ENCODE assay signal across 9 cellular contexts in genomic region chr19:7772752-7773291, GRCh38. TPM values are rescaled to one million over a fixed set of nuclear protein-coding genes. Genes with fewer than 3 reads are reported as not detected.
DNase-seq lines count a peak whose midpoint lies in the region; ATAC-seq, FAIRE-seq and TF ChIP-seq lines count a peak whose summit lies in the region.
"Had no signal": no experiment of that assay in that cellular context is flagged by ENCODE, and none has a peak within 500 bp of the region (broad histone marks: within the 10 kb centered on the region; RNA-seq: fewer than 3 reads in every experiment).

No MANE protein-coding gene starts in this region.

- H3K27ac ChIP-seq in OCI-LY3 (ENCODE audit: low read length): no peak overlapping the region
- H3K27ac ChIP-seq in GM12878 (ENCODE audit: control insufficient read depth, insufficient read depth): no peak overlapping the region

- H2AFZ ChIP-seq in OCI-LY3 (ENCODE audit: low read depth, low read length) (no peak overlapping the region), GM12878 (ENCODE audit: control insufficient read depth, low read depth, low read length) (peak overlapping the region; percentile 50)

- H3K4me3 ChIP-seq in OCI-LY3 (ENCODE audit: low read length) (no peak overlapping the region), GM12878 (no peak overlapping the region)

- H4K20me1 ChIP-seq in OCI-LY3 (ENCODE audit: insufficient read depth, low read length): no peaks in the 10 kb centered on the region
- H4K20me1 ChIP-seq in GM12878 (ENCODE audit: control insufficient read depth, insufficient read depth): no peaks in the 10 kb centered on the region

- DNase-seq in GM20000 (ENCODE audit: low spot score) (peak; percentile 67), GM12878 (ENCODE audit: low read depth, low spot score) (peak; percentile 68), HEK293T (ENCODE audit: extremely low spot score) (no peak), 8988T (no peak)
- peak; percentile 19 to 40 (median 25) for DNase-seq in stimulated activated CD4-positive, alpha-beta T cell treated with anti-CD3 and anti-CD28 coated beads, TNF-alpha, amount 100 ng/mL, for 48 hours (ENCODE audit: low read depth in 3 of 3)

- no peak for TF ChIP-seq POLR2A in GM12878 (IDR thresholded peaks at IDR 0.05; ENCODE audit: low read depth, low read length)

- in situ Hi-C loops in GM12878 (cut with MboI): no loop called here

- H3K36me3 ChIP-seq in OCI-LY3 (replicated peaks; ENCODE audit: low read depth, low read length) (no peaks in the 10 kb centered on the region), GM12878 (ENCODE audit: control insufficient read depth in 2 of 2, insufficient read depth in 2 of 2, low read length in 1 of 2) (no peaks in the 10 kb centered on the region)

- ATAC-seq in GM12878: peak; percentile 97
- no peak for ATAC-seq in HG03095 (IDR thresholded peaks at IDR 0.05; ENCODE audit: unreplicated experiment)

- intact Hi-C loops in GM12878 (cut with micrococcal nuclease; ENCODE audit: unreplicated experiment): loop anchor here (1.0 kb wide), 2 partner anchors 26 to 71 kb away; partner anchors contain the start of gene FCER2

- RAD21 ChIA-PET in GM12878 (lab: Charles Lee; ENCODE audit: unreplicated experiment): interaction anchor here (3.1 kb wide), 1 partner anchor 67 kb away, joined by 9 read pairs; no protein-coding TSS in a partner anchor

- peak; percentile 62 to 80; a peak in 3 of 4 replicates for TF ChIP-seq EP300 in GM12878 (IDR thresholded peaks at IDR 0.05; ENCODE audit: borderline replicate concordance in 1 of 2, control insufficient read depth in 1 of 2, low read depth in 2 of 2, low read length in 2 of 2)

- H3K79me2 ChIP-seq in OCI-LY3 (ENCODE audit: low read length) (no peaks in the 10 kb centered on the region), GM12878 (ENCODE audit: control insufficient read depth, insufficient read depth, low read length) (no peaks in the 10 kb centered on the region)

- 21% methylated on average over 8 of the region's 8 CpGs for WGBS in GM12878 (ENCODE audit: insufficient coverage, insufficient replicate concordance, low lambda C conversion rate, missing lambda C conversion rate)

- no TSS peak for BruUV-seq in GM12878 (replicated peaks; lab: Mats Ljungman, UMichigan)

- CTCF ChIA-PET in GM12878 (lab: Yijun Ruan, JAX): interaction anchor here (0.7 to 0.8 kb wide), 2 partner anchors 72 to 92 kb away, joined by 3 read pairs; partner anchors contain the start of gene TRAPPC5
- CTCF ChIA-PET in HEK293T (lab: Yijun Ruan, JAX): no interaction called here

- H3K4me1 ChIP-seq in OCI-LY3 (ENCODE audit: low read length): peaks cover 11% of the 10 kb centered on the region
- H3K4me1 ChIP-seq in GM12878 (ENCODE audit: control insufficient read depth, insufficient read depth, low read length): peaks cover 17% of the 10 kb centered on the region

- peaks cover 34% of the 10 kb centered on the region for H3K27me3 ChIP-seq in OCI-LY3 (ENCODE audit: low read depth, low read length)
- H3K27me3 ChIP-seq in GM12878 (replicated peaks in 1 of 2; ENCODE audit: control insufficient read depth in 2 of 2, insufficient read depth in 2 of 2, low read length in 1 of 2): no peaks in the 10 kb centered on the region

- H3K4me2 ChIP-seq in OCI-LY3 (ENCODE audit: low read length): peak overlapping the region; percentile 51
- peak overlapping the region; percentile 73 for H3K4me2 ChIP-seq in GM12878 (ENCODE audit: control insufficient read depth, insufficient read depth)

- no peak for TF ChIP-seq CTCF in GM20000 (IDR thresholded peaks at IDR 0.05; ENCODE audit: extremely low read depth, missing control alignments)
- no peak for TF ChIP-seq CTCF in OCI-LY3 (IDR thresholded peaks at IDR 0.05; ENCODE audit: low read depth, low read length)
- no peak for TF ChIP-seq CTCF in GM12878 (IDR thresholded peaks at IDR 0.05 in 2 of 3, conservative IDR thresholded peaks at IDR 0.05 in 1 of 3; ENCODE audit: control insufficient read depth in 2 of 3, extremely low read depth in 1 of 3, insufficient read depth in 1 of 3, low read depth in 3 of 3, low read length in 3 of 3)

- POLR2A ChIA-PET in GM12878 (lab: Charles Lee) (no interaction called here), HEK293T (lab: Yijun Ruan, JAX) (no interaction called here)

- H3K9ac ChIP-seq in OCI-LY3 (ENCODE audit: low read length) (no peak overlapping the region), GM12878 (ENCODE audit: control insufficient read depth, insufficient read depth, low read length) (no peak overlapping the region)

- FAIRE-seq in GM12878 (lab: Jason Lieb, UNC): peak; percentile 61

- SMC1A ChIA-PET in GM12878 (lab: Charles Lee; ENCODE audit: uncharacterized antibody, unreplicated experiment): interaction anchor here (1.3 kb wide), 1 partner anchor 92 kb away, joined by 3 read pairs; the partner anchor contains the start of gene TRAPPC5

- H3K9me3 ChIP-seq in OCI-LY3 (ENCODE audit: insufficient read depth, low read length): no peaks in the 10 kb centered on the region
- H3K9me3 ChIP-seq in GM12878 (replicated peaks; ENCODE audit: control insufficient read depth, insufficient read depth, low read length): no peaks in the 10 kb centered on the region; the same call in 1 of the 3 replicates

- no peak for TF ChIP-seq RAD21 in GM12878 (IDR thresholded peaks at IDR 0.05; ENCODE audit: insufficient read depth, low read depth, low read length)

RNA-seq across cellular contexts. Expression of gene CLEC4M, which starts 9.8 kb away (rescaled TPM):
- not detected in 2 replicates for total RNA-seq in GM12878 (2013; cell fraction: nucleolus; rRNA removed)
- total RNA-seq in GM12878 (2014; rRNA removed) (0.11 and 0.44 TPM in 2 replicates), GM12878 (2014; rRNA removed; fragmentation: Illumina TruSeq; extraction: Trizol) (0.18 and 0.32 TPM in 2 replicates), GM12878 (2021) (0.16 and 0.31 TPM in 2 replicates)
- polyA plus RNA-seq in GM12878 (2011; ENCODE audit: low read depth): 0.16 TPM
- polyA plus RNA-seq in GM12878 (2011; rRNA removed) (not detected in 2 replicates), GM12878 (2014; fragmentation: Illumina TruSeq; extraction: Trizol) (0.12 and 0.17 TPM in 2 replicates), GM12878 (2014; fragmentation: Nextera tagmentation; extraction: Ambion mirVana) (under 1 TPM; 0.38 to 0.42 TPM), GM12878 (2014; rRNA removed) (0.37 and 0.60 TPM in 2 replicates), GM12878 (2016; fragmentation: Nextera tagmentation; extraction: Ambion mirVana) (under 1 TPM; 0.23 to 0.25 TPM)
- polyA plus RNA-seq in GM12878 (2011; cell fraction: cytosol; rRNA removed): not detected in 2 replicates
- 0.21 and 0.28 TPM in 2 replicates for polyA plus RNA-seq in GM12878 (2011; cell fraction: nucleus; rRNA removed)
- polyA plus RNA-seq in GM12878 (2012): 0.12 and 0.20 TPM in 2 replicates
- polyA minus RNA-seq in GM12878 (2011; rRNA and poly(A)+ RNA removed): not detected in 2 replicates
- polyA minus RNA-seq in GM12878 (2011; cell fraction: cytosol; rRNA and poly(A)+ RNA removed): not detected in 2 replicates
- polyA minus RNA-seq in GM12878 (2011; cell fraction: nucleus; rRNA and poly(A)+ RNA removed): not detected in 2 replicates
- total RNA-seq: LHCN-M2 had no signal

RNA-seq across cellular contexts. Expression of gene CD209, which starts 25.5 kb away (rescaled TPM):
- total RNA-seq in GM12878 (2013; cell fraction: nucleolus; rRNA removed): not detected in 2 replicates
- total RNA-seq in GM12878 (2014; rRNA removed) (0.05 and 0.11 TPM in 2 replicates), GM12878 (2014; rRNA removed; fragmentation: Illumina TruSeq; extraction: Trizol) (0.05 TPM in 1 of 2 replicates, not detected in the other), GM12878 (2021) (0.16 and 0.21 TPM in 2 replicates)
- polyA plus RNA-seq in GM12878 (2011; ENCODE audit: low read depth): not detected
- polyA plus RNA-seq in GM12878 (2011; rRNA removed) (not detected in 2 replicates), GM12878 (2014; fragmentation: Illumina TruSeq; extraction: Trizol) (0.06 and 0.12 TPM in 2 replicates), GM12878 (2014; fragmentation: Nextera tagmentation; extraction: Ambion mirVana) (under 1 TPM; 0.04 to 0.10 TPM), GM12878 (2014; rRNA removed) (0.04 and 0.05 TPM in 2 replicates), GM12878 (2016; fragmentation: Nextera tagmentation; extraction: Ambion mirVana) (under 1 TPM in 1 of 2 experiments, not detected in 1; 0.08 TPM)
- not detected in 2 replicates for polyA plus RNA-seq in GM12878 (2011; cell fraction: cytosol; rRNA removed)
- polyA plus RNA-seq in GM12878 (2011; cell fraction: nucleus; rRNA removed): not detected in 2 replicates
- 0.08 TPM in 1 of 2 replicates, not detected in the other for polyA plus RNA-seq in GM12878 (2012)
- polyA minus RNA-seq in GM12878 (2011; rRNA and poly(A)+ RNA removed): not detected in 2 replicates
- not detected in 2 replicates for polyA minus RNA-seq in GM12878 (2011; cell fraction: cytosol; rRNA and poly(A)+ RNA removed)
- polyA minus RNA-seq in GM12878 (2011; cell fraction: nucleus; rRNA and poly(A)+ RNA removed): not detected in 2 replicates
- total RNA-seq: glomerular endothelial cell, LHCN-M2 had no signal

RNA-seq across cellular contexts. Expression of gene CLEC4G, which starts 40.9 kb away (rescaled TPM):
- total RNA-seq in GM12878 (2013; cell fraction: nucleolus; rRNA removed): not detected in 2 replicates
- total RNA-seq in GM12878 (2014; rRNA removed) (not detected in 2 replicates), GM12878 (2014; rRNA removed; fragmentation: Illumina TruSeq; extraction: Trizol) (not detected in 2 replicates), GM12878 (2021) (not detected in 2 replicates)
- polyA plus RNA-seq in GM12878 (2011; ENCODE audit: low read depth): not detected
- polyA plus RNA-seq in GM12878 (2011; rRNA removed) (not detected in 2 replicates), GM12878 (2014; fragmentation: Illumina TruSeq; extraction: Trizol) (0.04 TPM in 1 of 2 replicates, not detected in the other), GM12878 (2014; fragmentation: Nextera tagmentation; extraction: Ambion mirVana) (not detected), GM12878 (2014; rRNA removed) (not detected in 2 replicates), GM12878 (2016; fragmentation: Nextera tagmentation; extraction: Ambion mirVana) (not detected)
- polyA plus RNA-seq in GM12878 (2011; cell fraction: cytosol; rRNA removed): 0.05 and 0.09 TPM in 2 replicates
- not detected in 2 replicates for polyA plus RNA-seq in GM12878 (2011; cell fraction: nucleus; rRNA removed)
- not detected in 2 replicates for polyA plus RNA-seq in GM12878 (2012)
- not detected in 2 replicates for polyA minus RNA-seq in GM12878 (2011; rRNA and poly(A)+ RNA removed)
- not detected in 2 replicates for polyA minus RNA-seq in GM12878 (2011; cell fraction: cytosol; rRNA and poly(A)+ RNA removed)
- not detected in 2 replicates for polyA minus RNA-seq in GM12878 (2011; cell fraction: nucleus; rRNA and poly(A)+ RNA removed)
- total RNA-seq: glomerular endothelial cell, LHCN-M2 had no signal

RNA-seq across cellular contexts. Expression of gene EVI5L, which starts 57.2 kb away (rescaled TPM):
- total RNA-seq in GM12878 (2013; cell fraction: nucleolus; rRNA removed): 11.0 and 11.1 TPM in 2 replicates
- total RNA-seq in GM12878 (2014; rRNA removed) (8.2 and 8.8 TPM in 2 replicates), GM12878 (2014; rRNA removed; fragmentation: Illumina TruSeq; extraction: Trizol) (5.7 and 6.4 TPM in 2 replicates), GM12878 (2021) (11.6 and 13.8 TPM in 2 replicates)
- 2.1 TPM for polyA plus RNA-seq in GM12878 (2011; ENCODE audit: low read depth)
- polyA plus RNA-seq in GM12878 (2011; rRNA removed) (1.9 and 4.3 TPM in 2 replicates), GM12878 (2014; fragmentation: Illumina TruSeq; extraction: Trizol) (3.4 and 5.5 TPM in 2 replicates), GM12878 (2014; fragmentation: Nextera tagmentation; extraction: Ambion mirVana) (under 1 TPM; 0.23 to 0.33 TPM), GM12878 (2014; rRNA removed) (10.4 and 10.8 TPM in 2 replicates), GM12878 (2016; fragmentation: Nextera tagmentation; extraction: Ambion mirVana) (1 to 10 TPM; 2.0 to 4.6 TPM)
- polyA plus RNA-seq in GM12878 (2011; cell fraction: cytosol; rRNA removed): 7.1 and 7.3 TPM in 2 replicates
- 7.9 and 9.6 TPM in 2 replicates for polyA plus RNA-seq in GM12878 (2011; cell fraction: nucleus; rRNA removed)
- polyA plus RNA-seq in GM12878 (2012): 5.7 and 6.0 TPM in 2 replicates
- 4.2 and 12.3 TPM in 2 replicates for polyA minus RNA-seq in GM12878 (2011; rRNA and poly(A)+ RNA removed)
- 1.3 and 2.2 TPM in 2 replicates for polyA minus RNA-seq in GM12878 (2011; cell fraction: cytosol; rRNA and poly(A)+ RNA removed)
- 4.1 and 6.5 TPM in 2 replicates for polyA minus RNA-seq in GM12878 (2011; cell fraction: nucleus; rRNA and poly(A)+ RNA removed)

Comparison
In these comparisons a context has a peak if more than half of its experiments do, and no peak if none do; other contexts are left out.
1. DNase-seq: peak in GM20000 (single experiment), GM12878 (single experiment) and stimulated activated CD4-positive, alpha-beta T cell treated with anti-CD3 and anti-CD28 coated beads, TNF-alpha, amount 100 ng/mL, for 48 hours (3 of 3); none in HEK293T (single experiment) and 8988T (single experiment).